8 cellular contexts compared by ENCODE assay signal in the genomic region with DNA sequence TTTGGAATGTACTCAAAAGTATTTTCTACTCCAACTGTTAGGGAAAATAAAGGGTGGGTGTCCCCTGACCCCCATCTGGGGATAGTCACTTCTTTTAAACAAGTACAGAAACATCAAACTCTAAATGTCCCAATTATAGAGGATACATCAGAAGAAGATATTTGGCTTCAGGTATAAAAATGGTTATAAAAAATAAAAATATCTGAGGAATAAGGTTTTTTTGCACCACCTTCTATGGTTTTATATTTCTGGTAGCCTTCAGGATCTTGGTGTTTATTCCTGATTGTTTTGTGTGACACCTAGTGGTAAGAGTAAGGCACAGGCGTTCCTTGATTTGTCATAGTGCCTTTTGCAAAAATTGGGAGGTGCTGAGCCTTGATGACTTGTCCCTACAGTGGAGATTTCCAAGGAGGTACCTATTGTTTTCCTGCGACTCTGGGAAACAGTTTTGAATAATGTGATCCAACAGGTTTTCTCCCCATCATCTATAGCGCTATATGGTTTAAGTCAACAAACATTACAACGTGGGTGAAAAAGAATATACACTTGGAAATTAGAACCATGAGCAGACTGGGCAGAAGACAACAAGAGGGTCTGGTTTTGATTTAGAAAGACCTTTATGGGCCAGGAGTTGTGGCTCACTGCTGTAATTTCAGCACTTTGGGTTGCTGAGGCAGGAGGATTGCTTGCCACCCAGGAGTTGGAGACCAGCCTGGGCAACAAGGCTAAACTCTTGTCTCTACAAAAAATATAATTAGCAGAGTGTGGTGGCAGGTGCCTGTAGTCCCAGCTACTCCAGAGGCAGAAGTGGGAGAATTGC. TPM values are rescaled to one million over a fixed set of nuclear protein-coding genes. Genes with fewer than 3 reads are reported as not detected.
DNase-seq lines count a peak whose midpoint lies in the region; ATAC-seq, FAIRE-seq and TF ChIP-seq lines count a peak whose summit lies in the region.

No MANE protein-coding gene starts in this region.

- peaks cover 4 to 19% (median 12%) of the 10 kb centered on the region in 4 experiments for H3K4me1 ChIP-seq in H1 (replicated peaks in 1 of 4; ENCODE audit: control insufficient read depth in 3 of 4, insufficient read depth in 4 of 4, low read length in 3 of 4)

- TF ChIP-seq CTCF in LNCAP (IDR thresholded peaks at IDR 0.05) (peak; percentile 83), H1 (IDR thresholded peaks at IDR 0.05; ENCODE audit: control extremely low read depth in 1 of 3, insufficient read depth in 1 of 3, low read depth in 1 of 3, low read length in 3 of 3) (peak in 2 of 3 experiments; percentile 63 to 68; a peak in 3 of 4 replicates), natural killer cell (IDR thresholded peaks at IDR 0.05) (peak; percentile 68)

- no peaks in the 10 kb centered on the region for H3K27me3 Mint-ChIP-seq in natural killer cell (ENCODE audit: low read depth in 2 of 2)

- no peak overlapping the region for H3K56ac ChIP-seq in H1 (replicated peaks; ENCODE audit: insufficient read length, low read depth, low read length)

- no peak overlapping the region for H2BK15ac ChIP-seq in H1 (ENCODE audit: low read length)

- H3K27ac Mint-ChIP-seq in natural killer cell: peak overlapping the region; percentile 98

- H4K8ac ChIP-seq in H1 (ENCODE audit: extremely low read depth, insufficient read depth, low read length): no peak overlapping the region

- H3K9ac ChIP-seq in H1 (replicated peaks in 1 of 4; ENCODE audit: extremely low read depth in 1 of 4, low read depth in 3 of 4, low read length in 3 of 4): no peak overlapping the region

- H3K23me2 ChIP-seq in H1 (ENCODE audit: low read depth, low read length): peaks cover 9% of the 10 kb centered on the region

- no peak for TF ChIP-seq POLR2A in H1 (IDR thresholded peaks at IDR 0.05; ENCODE audit: control extremely low read depth in 1 of 2, low read depth in 2 of 2, low read length in 2 of 2)

- no peak overlapping the region for H2BK20ac ChIP-seq in H1 (ENCODE audit: low read length)

- no peak overlapping the region for H3K14ac ChIP-seq in H1 (ENCODE audit: insufficient read length)

- intact Hi-C loops in natural killer cell (cut with micrococcal nuclease): no loop called here
- intact Hi-C loops in posterior cingulate gyrus (cut with DNase I): loop anchor here (5.0 kb wide), 1 partner anchor 175 kb away; no protein-coding TSS in a partner anchor

- H2AK5ac ChIP-seq in H1 (ENCODE audit: low read depth, low read length): no peak overlapping the region

- H3K27ac ChIP-seq in H1 (ENCODE audit: low read depth, low read length): no peak overlapping the region

- no peak overlapping the region for H3K18ac ChIP-seq in H1 (ENCODE audit: extremely low read depth, low read length)

- H3K27me3 ChIP-seq in H1 (replicated peaks in 1 of 4; ENCODE audit: control insufficient read depth in 3 of 4, extremely low read depth in 1 of 4, insufficient read depth in 3 of 4, low read length in 3 of 4): no peaks in the 10 kb centered on the region

- H3K23ac ChIP-seq in H1 (ENCODE audit: insufficient read length): no peak overlapping the region

- H4K20me1 ChIP-seq in H1 (replicated peaks in 1 of 2; ENCODE audit: control insufficient read depth in 1 of 2, insufficient read depth in 2 of 2, low read length in 2 of 2): peaks cover 2 to 3% of the 10 kb centered on the region in 2 experiments

- no peak overlapping the region for H2BK12ac ChIP-seq in H1 (ENCODE audit: low read depth, low read length)

- 24% methylated on average over 4 of the region's 4 CpGs; no CpG with 5 or more reads in 1 of the 2 experiments for WGBS in H1 (ENCODE audit: extremely low coverage in 1 of 2, insufficient coverage in 1 of 2, insufficient read length in 1 of 2, insufficient replicate concordance in 2 of 2, low coverage in 1 of 2, low lambda C conversion rate in 2 of 2, missing lambda C conversion rate in 1 of 2), 2 experiments

- H3K4ac ChIP-seq in H1 (replicated peaks; ENCODE audit: insufficient read length, low read depth, low read length): no peak overlapping the region

- peak; percentile 30 for FAIRE-seq in RCC 7860 (lab: Jason Lieb, UNC)
- peak; percentile 63 for FAIRE-seq in H1 (lab: Jason Lieb, UNC)

- peaks cover 6% of the 10 kb centered on the region; the same call in 1 of the 2 replicates for H3K79me1 ChIP-seq in H1 (ENCODE audit: low read depth, low read length)

- H2AFZ ChIP-seq in H1 (ENCODE audit: low read length): no peak overlapping the region

- POLR2A ChIA-PET in H1 (lab: Charles Lee; ENCODE audit: partially characterized antibody): interaction anchor here (1.0 kb wide), 1 partner anchor 361 kb away, joined by 4 read pairs; the partner anchor contains the start of gene FAM177A1

- CTCF ChIA-PET in H1 (lab: Charles Lee; ENCODE audit: partially characterized antibody): interaction anchor here (0.9 to 3.6 kb wide), 12 partner anchors 9 to 265 kb away, joined by 3 to 23 read pairs (median 4); no protein-coding TSS in a partner anchor

- no peak overlapping the region for H4K5ac ChIP-seq in H1 (ENCODE audit: insufficient read length, low read depth, low read length)

- H2BK120ac ChIP-seq in H1 (replicated peaks; ENCODE audit: low read depth, low read length): no peak overlapping the region

- peaks cover 6 to 15% (median 9%) of the 10 kb centered on the region in 4 experiments for H3K36me3 ChIP-seq in H1 (ENCODE audit: control insufficient read depth in 2 of 4, insufficient read depth in 4 of 4, low read length in 3 of 4)

- peak overlapping the region; percentile 99 for H3K4me3 Mint-ChIP-seq in natural killer cell

- H3K79me2 ChIP-seq in H1 (ENCODE audit: control insufficient read depth in 1 of 2, insufficient read depth in 2 of 2, low read length in 2 of 2): peaks cover 0 to 15% of the 10 kb centered on the region in 2 experiments; a peak in 2 of 4 replicates

- no peak overlapping the region for H3K4me3 ChIP-seq in H1 (ENCODE audit: extremely low read depth in 1 of 4, insufficient read depth in 2 of 4, low read depth in 3 of 4, low read length in 4 of 4)

- no peaks in the 10 kb centered on the region for H3K9me3 ChIP-seq in H1 (ENCODE audit: insufficient read depth in 2 of 2, low read depth in 1 of 2, low read length in 1 of 2)

- H3K36me3 Mint-ChIP-seq in natural killer cell: peaks cover 11% of the 10 kb centered on the region

- no peak for ATAC-seq in natural killer cell
- ATAC-seq in HG03460 (IDR thresholded peaks at IDR 0.05; ENCODE audit: unreplicated experiment): no peak

- H3K9me3 Mint-ChIP-seq in natural killer cell: no peaks in the 10 kb centered on the region

- peak; percentile 78 for TF ChIP-seq RAD21 in H1 (IDR thresholded peaks at IDR 0.05 in 1 of 2, conservative IDR thresholded peaks at IDR 0.05 in 1 of 2; ENCODE audit: low read depth in 2 of 2, low read length in 2 of 2)

- TF ChIP-seq EP300 in H1 (IDR thresholded peaks at IDR 0.05; ENCODE audit: borderline replicate concordance in 1 of 2, low read depth in 2 of 2, low read length in 2 of 2): no peak

- peak; percentile 38 to 68 for DNase-seq in NOMO-1 (lab: John Stamatoyannopoulos, UW; ENCODE audit: unreplicated experiment in 2 of 2)
- no peak for DNase-seq in NOMO-1 treated with dmso at 0.1 percent for 144 hours (lab: John Stamatoyannopoulos, UW; ENCODE audit: unreplicated experiment)
- peak; percentile 50 for DNase-seq in RCC 7860 (ENCODE audit: low spot score)
- no peak for DNase-seq in H1 (ENCODE audit: low read depth in 1 of 2, low spot score in 2 of 2)
- DNase-seq in natural killer cell: no peak
- no peak for DNase-seq in posterior cingulate gyrus

- no peak overlapping the region for H2BK5ac ChIP-seq in H1 (ENCODE audit: low read depth, low read length)

- peaks cover 42 to 48% of the 10 kb centered on the region in 2 donors for H3K4me1 Mint-ChIP-seq in natural killer cell

- no peak overlapping the region for H3K4me2 ChIP-seq in H1 (ENCODE audit: insufficient read depth in 1 of 2, low read depth in 2 of 2, low read length in 2 of 2)

- no peak overlapping the region for H4K91ac ChIP-seq in H1 (replicated peaks; ENCODE audit: insufficient read length, low read length)

TF ChIP-seq in H1, 55 proteins besides CTCF, POLR2A, EP300 and RAD21 (continues in another document):
- no peak for TF ChIP-seq SAP30 (IDR thresholded peaks at IDR 0.05; ENCODE audit: insufficient read depth, insufficient replicate concordance, low read length)
- TF ChIP-seq POU5F1 (IDR thresholded peaks at IDR 0.05; ENCODE audit: low read depth, low read length): no peak
- TF ChIP-seq ATF3 (IDR thresholded peaks at IDR 0.05; ENCODE audit: insufficient read depth, low read depth, low read length): no peak
- no peak for TF ChIP-seq ASH2L (IDR thresholded peaks at IDR 0.05; ENCODE audit: low read length)
- TF ChIP-seq EZH2 (IDR thresholded peaks at IDR 0.05; ENCODE audit: low read depth, low read length, severe bottlenecking): no peak
- no peak for TF ChIP-seq CBX8 (IDR thresholded peaks at IDR 0.05; ENCODE audit: borderline replicate concordance, low read depth, low read length)
- TF ChIP-seq, protein P1, sequence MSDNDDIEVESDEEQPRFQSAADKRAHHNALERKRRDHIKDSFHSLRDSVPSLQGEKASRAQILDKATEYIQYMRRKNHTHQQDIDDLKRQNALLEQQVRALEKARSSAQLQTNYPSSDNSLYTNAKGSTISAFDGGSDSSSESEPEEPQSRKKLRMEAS (IDR thresholded peaks at IDR 0.05): no peak
- TF ChIP-seq JUND (IDR thresholded peaks at IDR 0.05; ENCODE audit: low read length): no peak
- TF ChIP-seq RBBP5 (IDR thresholded peaks at IDR 0.05; ENCODE audit: borderline replicate concordance, low read depth, low read length): no peak
- TF ChIP-seq, protein P2, sequence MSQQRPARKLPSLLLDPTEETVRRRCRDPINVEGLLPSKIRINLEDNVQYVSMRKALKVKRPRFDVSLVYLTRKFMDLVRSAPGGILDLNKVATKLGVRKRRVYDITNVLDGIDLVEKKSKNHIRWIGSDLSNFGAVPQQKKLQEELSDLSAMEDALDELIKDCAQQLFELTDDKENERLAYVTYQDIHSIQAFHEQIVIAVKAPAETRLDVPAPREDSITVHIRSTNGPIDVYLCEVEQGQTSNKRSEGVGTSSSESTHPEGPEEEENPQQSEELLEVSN (IDR thresholded peaks at IDR 0.05): no peak

RNA-seq across cellular contexts. Expression of gene NFKBIA, which starts 2.5 kb away (rescaled TPM):
- total RNA-seq in H1 (2021; fragmentation: NEBNext Ultra II Directional; extraction: Animal tissue kit (Norgen Biotek cat#: 25700)): 24.4 and 25.9 TPM in 2 replicates
- polyA plus RNA-seq in H1 (2011; rRNA removed): 49.7 and 59.5 TPM in 2 replicates
- 41.5 TPM for polyA plus RNA-seq in H1 (2011; cell fraction: cytosol; rRNA removed)
- 100 TPM for polyA plus RNA-seq in H1 (2011; cell fraction: nucleus; rRNA removed)
- polyA plus RNA-seq in H1 (2012, experiment 1 of 2): 29.4 to 34.3 TPM (median 31.5 TPM) in 4 replicates
- polyA plus RNA-seq in H1 (2012, experiment 2 of 2): 38.2 TPM
- polyA plus RNA-seq in H1 (2013, experiment 1 of 2): 18.4 TPM
- polyA plus RNA-seq in H1 (2013, experiment 2 of 2): 18.3 TPM
- 54.4 and 66.5 TPM in 2 replicates for polyA minus RNA-seq in H1 (2011; rRNA and poly(A)+ RNA removed)
- 24.7 TPM for polyA minus RNA-seq in H1 (2011; cell fraction: cytosol; rRNA and poly(A)+ RNA removed)
- polyA minus RNA-seq in H1 (2011; cell fraction: nucleus; rRNA and poly(A)+ RNA removed): 105 TPM
- total RNA-seq in natural killer cell: 1,000 to 10,000 TPM; 2,039 to 3,339 (median 2,499) TPM

Comparison
In these comparisons a context has a peak if more than half of its experiments do, and no peak if none do; other contexts are left out.
1. DNase-seq: peak in NOMO-1 (2 of 2) and RCC 7860 (single experiment); none in NOMO-1 treated with dmso at 0.1 percent for 144 hours (single experiment), H1 (0 of 2), natural killer cell (single experiment) and posterior cingulate gyrus (0 of 10).
2. RNA of gene NFKBIA, which starts 2.5 kb away (total RNA-seq): 2,039 to 3,339 TPM in natural killer cell; 24.4 to 25.9 TPM in H1; every median in the first group is over 10 times any median in the second.
3. Peak in every context shown above with its lines, with median percentiles within 50 percentile points of each other: CTCF ChIP-seq.